1 cellular context compared by ENCODE assay signal in genomic region chr22:46052801-46053562, GRCh38.
A peak's percentile ranks its signal among the peaks of the same experiment; 100 is the strongest.
TF ChIP-seq lines count a peak whose summit lies in the region.

No MANE protein-coding gene starts in this region.

TF ChIP-seq in HEK293, 187 proteins besides CTCF, POLR2A, EP300 and RAD21 (continued from another document and continues in another):
- TF ChIP-seq ZNF518A (tag by site-specific recombination; conservative IDR thresholded peaks at IDR 0.05; ENCODE audit: low read depth) = no peak
- no peak for TF ChIP-seq IKZF3 (tag by site-specific recombination; IDR thresholded peaks at IDR 0.05)
- no peak for TF ChIP-seq ZBTB26 (tag by site-specific recombination; optimal IDR thresholded peaks at IDR 0.05)
- no peak for TF ChIP-seq ZBTB7A (tag by site-specific recombination; IDR thresholded peaks at IDR 0.05; ENCODE audit: low read depth)
- TF ChIP-seq ZBTB1 (tag by site-specific recombination; IDR thresholded peaks at IDR 0.05) = no peak
- TF ChIP-seq ZNF596 (tag by site-specific recombination; IDR thresholded peaks at IDR 0.05) = no peak
- no peak for TF ChIP-seq ZNF707 (tag by site-specific recombination; IDR thresholded peaks at IDR 0.05)
- TF ChIP-seq PATZ1 (tag by site-specific recombination; IDR thresholded peaks at IDR 0.05) = peak; percentile 66
- no peak for TF ChIP-seq ZNF175 (tag by site-specific recombination; IDR thresholded peaks at IDR 0.05)
- no peak for TF ChIP-seq ZFHX2 (tag by site-specific recombination; conservative IDR thresholded peaks at IDR 0.05)
- TF ChIP-seq ZBTB20 (tag by site-specific recombination; IDR thresholded peaks at IDR 0.05) = peak; percentile 78
- no peak for TF ChIP-seq SETDB1 (IDR thresholded peaks at IDR 0.05; ENCODE audit: insufficient read length, low read length)
- peak; percentile 62; the same call in 1 of the 2 replicates for TF ChIP-seq ZNF423 (tag by site-specific recombination; IDR thresholded peaks at IDR 0.05)
- no peak for TF ChIP-seq MEIS1 (CRISPR knock-in tag; IDR thresholded peaks at IDR 0.05; ENCODE audit: borderline replicate concordance)
- no peak for TF ChIP-seq MYNN (tag by site-specific recombination; IDR thresholded peaks at IDR 0.05; ENCODE audit: borderline replicate concordance)
- TF ChIP-seq ZNF571 (tag by site-specific recombination; IDR thresholded peaks at IDR 0.05) = no peak
- TF ChIP-seq HOXC10 (CRISPR knock-in tag; IDR thresholded peaks at IDR 0.05) = no peak
- no peak for TF ChIP-seq ZNF433 (tag by site-specific recombination; IDR thresholded peaks at IDR 0.05; ENCODE audit: low read depth)
- no peak for TF ChIP-seq ZBTB49 (tag by site-specific recombination; IDR thresholded peaks at IDR 0.05; ENCODE audit: low read depth)
- no peak for TF ChIP-seq ZNF114 (tag by site-specific recombination; IDR thresholded peaks at IDR 0.05)
- TF ChIP-seq OVOL3 (tag by site-specific recombination; IDR thresholded peaks at IDR 0.05) = no peak
- no peak for TF ChIP-seq SCRT1 (tag by site-specific recombination; IDR thresholded peaks at IDR 0.05; ENCODE audit: borderline replicate concordance)
- TF ChIP-seq ZNF274 (IDR thresholded peaks at IDR 0.05; ENCODE audit: low read length) = no peak
- no peak for TF ChIP-seq ZNF274 (tag by site-specific recombination; IDR thresholded peaks at IDR 0.05; ENCODE audit: borderline replicate concordance)
- TF ChIP-seq ZNF133 (tag by site-specific recombination; IDR thresholded peaks at IDR 0.05) = no peak
- no peak for TF ChIP-seq ZNF677 (tag by site-specific recombination; IDR thresholded peaks at IDR 0.05)
- TF ChIP-seq ZNF426 (tag by site-specific recombination; IDR thresholded peaks at IDR 0.05) = no peak
- TF ChIP-seq ZNF404 (tag by site-specific recombination; IDR thresholded peaks at IDR 0.05) = no peak
- no peak for TF ChIP-seq ZNF555 (tag by site-specific recombination; conservative IDR thresholded peaks at IDR 0.05)
- TF ChIP-seq ELK4 (IDR thresholded peaks at IDR 0.05; ENCODE audit: borderline replicate concordance, low read depth, low read length) = no peak
- TF ChIP-seq ZNF561 (tag by site-specific recombination; IDR thresholded peaks at IDR 0.05; ENCODE audit: borderline replicate concordance) = no peak
- no peak for TF ChIP-seq EGR2 (tag by site-specific recombination; IDR thresholded peaks at IDR 0.05; ENCODE audit: low read depth)
- TF ChIP-seq ZEB2 (tag by site-specific recombination; IDR thresholded peaks at IDR 0.05) = no peak
- peak; percentile 74 for TF ChIP-seq PRDM10 (tag by site-specific recombination; IDR thresholded peaks at IDR 0.05)
- TF ChIP-seq REPIN1 (tag by site-specific recombination; IDR thresholded peaks at IDR 0.05; ENCODE audit: low read depth) = no peak
- TF ChIP-seq ZNF391 (tag by site-specific recombination; IDR thresholded peaks at IDR 0.05; ENCODE audit: borderline replicate concordance, low read depth) = no peak
- TF ChIP-seq ZNF354C (tag by site-specific recombination; IDR thresholded peaks at IDR 0.05; ENCODE audit: borderline replicate concordance, low read depth) = no peak
- TF ChIP-seq GLI4 (tag by site-specific recombination; IDR thresholded peaks at IDR 0.05) = no peak
- no peak for TF ChIP-seq PRDM4 (tag by site-specific recombination; IDR thresholded peaks at IDR 0.05)
- no peak for TF ChIP-seq ZNF600 (tag by site-specific recombination; IDR thresholded peaks at IDR 0.05)
- peak; percentile 53; the same call in 1 of the 2 replicates for TF ChIP-seq ZXDB (tag by site-specific recombination; IDR thresholded peaks at IDR 0.05)
- no peak for TF ChIP-seq ZNF624 (tag by site-specific recombination; IDR thresholded peaks at IDR 0.05)
- TF ChIP-seq ZBTB10 (tag by site-specific recombination; IDR thresholded peaks at IDR 0.05) = peak; percentile 12; the same call in 1 of the 2 replicates
